Comparison of ENCODE assay signal across 17 cellular contexts in genomic region chr9:8706546-8706945, GRCh38.
"Had no signal": no experiment of that assay in that cellular context is flagged by ENCODE, and none has a peak within 500 bp of the region (broad histone marks: within the 10 kb centered on the region; RNA-seq: fewer than 3 reads in every experiment).

No MANE protein-coding gene starts in this region.

- H3K27ac Mint-ChIP-seq: effector memory CD8-positive, alpha-beta T cell; immature natural killer cell; naive thymus-derived CD4-positive, alpha-beta T cell; progenitor cell of endocrine pancreas; stimulated activated effector memory CD8-positive, alpha-beta T cell treated with anti-CD3 and anti-CD28 coated beads, Interleukin-12 subunit alpha, Interleukin-12 subunit beta, amount 100 ng/mL, for 72 hours; stimulated activated naive CD8-positive, alpha-beta T cell treated with anti-CD3 and anti-CD28 coated beads, Interleukin-15, Interleukin-2, amounts not matched to agents 100 ng/mL and 50 ng/mL, for 24 hours had no signal

- H3K27me3 Mint-ChIP-seq: effector memory CD8-positive, alpha-beta T cell; progenitor cell of endocrine pancreas had no signal

- H3K4me3 Mint-ChIP-seq: effector memory CD8-positive, alpha-beta T cell; immature natural killer cell; naive thymus-derived CD4-positive, alpha-beta T cell; neural crest cell; stimulated activated effector memory CD8-positive, alpha-beta T cell treated with anti-CD3 and anti-CD28 coated beads, Interleukin-12 subunit alpha, Interleukin-12 subunit beta, amount 100 ng/mL, for 72 hours; stimulated activated naive CD8-positive, alpha-beta T cell treated with anti-CD3 and anti-CD28 coated beads, Interleukin-15, Interleukin-2, amounts not matched to agents 100 ng/mL and 50 ng/mL, for 24 hours had no signal

- H3K36me3 Mint-ChIP-seq: immature natural killer cell; naive thymus-derived CD4-positive, alpha-beta T cell; stimulated activated effector memory CD8-positive, alpha-beta T cell treated with anti-CD3 and anti-CD28 coated beads, Interleukin-12 subunit alpha, Interleukin-12 subunit beta, amount 100 ng/mL, for 72 hours had no signal

- H3K9me3 Mint-ChIP-seq: neural crest cell; stimulated activated naive CD8-positive, alpha-beta T cell treated with anti-CD3 and anti-CD28 coated beads, Interleukin-15, Interleukin-2, amounts not matched to agents 100 ng/mL and 50 ng/mL, for 24 hours had no signal

- H3K4me1 Mint-ChIP-seq: immature natural killer cell; naive thymus-derived CD4-positive, alpha-beta T cell; stimulated activated effector memory CD8-positive, alpha-beta T cell treated with anti-CD3 and anti-CD28 coated beads, Interleukin-12 subunit alpha, Interleukin-12 subunit beta, amount 100 ng/mL, for 72 hours had no signal

- DNase-seq: effector memory CD8-positive, alpha-beta T cell; gastrocnemius medialis; immature natural killer cell; left ventricle myocardium superior; mesenchymal stem cell; naive thymus-derived CD4-positive, alpha-beta T cell; nucleus accumbens; ovary; right lobe of liver; stimulated activated CD4-positive, alpha-beta T cell treated with anti-CD3 and anti-CD28 coated beads, Interleukin-4, amount 100 ng/mL, for 1 hour; stimulated activated CD8-positive, alpha-beta memory T cell treated with anti-CD3 and anti-CD28 coated beads, Interleukin-4, amount 100 ng/mL, for 48 hours; tibial artery; upper lobe of right lung had no signal

- ATAC-seq: effector memory CD8-positive, alpha-beta T cell; gastrocnemius medialis; left ventricle myocardium superior; naive thymus-derived CD4-positive, alpha-beta T cell; right lobe of liver; stimulated activated effector memory CD8-positive, alpha-beta T cell treated with anti-CD3 and anti-CD28 coated beads, Interleukin-12 subunit alpha, Interleukin-12 subunit beta, amount 100 ng/mL, for 72 hours; upper lobe of right lung had no signal
